8 cellular contexts compared by ENCODE assay signal in the genomic region with DNA sequence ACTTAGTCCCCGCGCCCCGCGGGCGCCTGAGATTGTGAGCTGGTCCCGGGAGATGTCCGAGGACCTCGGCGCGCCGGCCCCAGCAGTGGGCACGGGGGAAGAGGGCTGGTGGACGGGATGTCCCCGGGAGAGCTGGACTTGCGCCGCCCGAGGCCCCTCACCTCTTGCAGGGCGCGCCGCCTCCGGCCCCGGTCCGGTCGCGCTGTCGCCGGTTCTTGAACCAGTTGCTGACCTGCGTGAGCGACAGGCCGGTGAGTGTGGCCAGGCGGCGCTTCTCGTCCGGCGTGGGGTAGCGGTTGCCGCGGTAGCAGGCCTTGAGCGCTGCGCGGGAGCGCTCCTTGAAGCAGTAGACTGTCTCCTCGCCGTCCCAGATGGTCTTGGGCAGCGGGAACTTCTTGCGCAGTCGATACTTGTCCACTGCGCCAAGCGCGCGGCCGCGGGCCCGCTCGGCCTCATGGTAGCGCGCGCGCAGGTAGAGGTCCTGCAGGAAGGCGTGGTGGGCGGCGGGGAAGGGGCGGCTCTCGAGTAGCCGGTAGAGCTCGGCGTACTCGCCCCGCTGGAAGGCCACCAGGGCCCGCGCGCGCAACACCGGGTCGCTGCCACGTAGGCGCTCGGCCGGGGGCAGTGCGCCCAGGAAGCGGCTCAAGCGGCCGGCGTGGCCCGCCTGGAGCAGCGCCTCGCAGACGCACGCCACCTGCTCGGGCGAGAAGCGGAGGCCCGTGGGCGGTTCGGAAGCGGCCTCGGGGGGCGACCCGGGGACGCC. TPM values are rescaled to one million over a fixed set of nuclear protein-coding genes. Genes with fewer than 3 reads are reported as not detected.
DNase-seq lines count a peak whose midpoint lies in the region; ATAC-seq and TF ChIP-seq lines count a peak whose summit lies in the region.

No MANE protein-coding gene starts in this region.

- H3K36me3 ChIP-seq in HUES64 (ENCODE audit: insufficient read depth, low read length), result no peaks in the 10 kb centered on the region
- H3K36me3 ChIP-seq in neural progenitor cell, result no peaks in the 10 kb centered on the region

- peak; percentile 80 for DNase-seq in ELF-1 (ENCODE audit: low read depth, low spot score)
- DNase-seq in activated CD8-positive, alpha-beta memory T cell treated with anti-CD3 and anti-CD28 coated beads, Interleukin-2, amount 50 U/mL, for 48 hours, result peak; percentile 77
- peak; percentile 28 to 66 for DNase-seq in foreskin keratinocyte
- peak; percentile 83 for DNase-seq in neural progenitor cell (ENCODE audit: low spot score)
- DNase-seq in activated gamma-delta T cell treated with Interleukin-2 at 50 U/mL for 16 hours, result no peak
- no peak for DNase-seq in GF-D8 (lab: John Stamatoyannopoulos, UW)

- no peaks in the 10 kb centered on the region for H3K9me3 Mint-ChIP-seq in neural progenitor cell

- H3K4me1 ChIP-seq in HUES64 (ENCODE audit: insufficient read depth, low read length) (peaks cover 26% of the 10 kb centered on the region), foreskin keratinocyte (no peaks in the 10 kb centered on the region), neural progenitor cell (peaks cover 34% of the 10 kb centered on the region)

- peaks cover 25% of the 10 kb centered on the region for H3K79me2 ChIP-seq in neural progenitor cell (ENCODE audit: low read depth)

- H3K36me3 Mint-ChIP-seq in neural progenitor cell, result peaks cover 3% of the 10 kb centered on the region

- H4K20me1 ChIP-seq in neural progenitor cell (ENCODE audit: low read depth), result peaks cover 26% of the 10 kb centered on the region

- no peak for TF ChIP-seq CTCF in foreskin keratinocyte (conservative IDR thresholded peaks at IDR 0.05)
- no peak for TF ChIP-seq CTCF in neural progenitor cell (IDR thresholded peaks at IDR 0.05)

- peak overlapping the region; percentile 99 for H3K4me2 ChIP-seq in neural progenitor cell

- H3K27me3 ChIP-seq in HUES64 (ENCODE audit: insufficient read depth, low read length) (no peaks in the 10 kb centered on the region), foreskin keratinocyte (peaks cover 6% of the 10 kb centered on the region), neural progenitor cell (no peaks in the 10 kb centered on the region)

- no peak overlapping the region for H2AFZ ChIP-seq in neural progenitor cell (replicated peaks)

- WGBS in HUES64, result under 1% methylated on average over 100 of the region's 100 CpGs

- H3K4me3 Mint-ChIP-seq in neural progenitor cell, result peak overlapping the region; percentile 92

- H3K27me3 Mint-ChIP-seq in neural progenitor cell (ENCODE audit: insufficient read depth, low read depth), result peaks cover 15% of the 10 kb centered on the region

- H3F3A ChIP-seq in neural progenitor cell (ENCODE audit: low read depth), result peaks cover 57% of the 10 kb centered on the region

- H3K4me3 ChIP-seq in HUES64 (ENCODE audit: low read length) (peak overlapping the region; percentile 85), neural progenitor cell (peak overlapping the region; percentile 86)

- no peaks in the 10 kb centered on the region for H3K9me3 ChIP-seq in HUES64 (ENCODE audit: insufficient read depth, low read depth, low read length)
- no peaks in the 10 kb centered on the region for H3K9me3 ChIP-seq in neural progenitor cell (ENCODE audit: low read depth)

- peak overlapping the region; percentile 92 for H3K27ac Mint-ChIP-seq in neural progenitor cell

- H3K27ac ChIP-seq in HUES64 (ENCODE audit: low read depth, low read length) (peak overlapping the region; percentile 98; the same call in 1 of the 2 replicates), foreskin keratinocyte (peak overlapping the region; percentile 82), neural progenitor cell (peak overlapping the region; percentile 94)

- H3K9ac ChIP-seq in HUES64 (ENCODE audit: low read depth, low read length), result peak overlapping the region; percentile 95
- peak overlapping the region; percentile 67 for H3K9ac ChIP-seq in neural progenitor cell

- peaks cover 22% of the 10 kb centered on the region for H3K4me1 Mint-ChIP-seq in neural progenitor cell

- no peak for ATAC-seq in foreskin keratinocyte
- ATAC-seq in HG03139 (IDR thresholded peaks at IDR 0.05; ENCODE audit: unreplicated experiment), result no peak

RNA-seq across cellular contexts. Expression of a gene that starts 1.0 kb away (rescaled TPM):
- 21.2 TPM for polyA plus RNA-seq in HUES64 (2013, experiment 1 of 2)
- polyA plus RNA-seq in HUES64 (2013, experiment 2 of 2), result 21.5 TPM
- total RNA-seq in foreskin keratinocyte (5.4 and 7.8 TPM in 2 replicates), neural progenitor cell (ENCODE audit: low replicate concordance) (8.1 and 50.8 TPM in 2 replicates)
- 8.1 and 10.6 TPM in 2 replicates for polyA plus RNA-seq in foreskin keratinocyte

RNA-seq across cellular contexts. Expression of a gene that starts 14.2 kb away (rescaled TPM):
- 17.9 TPM for polyA plus RNA-seq in HUES64 (2013, experiment 1 of 2)
- polyA plus RNA-seq in HUES64 (2013, experiment 2 of 2), result 14.0 TPM
- 7.4 and 8.4 TPM in 2 replicates for total RNA-seq in foreskin keratinocyte
- polyA plus RNA-seq in foreskin keratinocyte, result 8.0 and 9.8 TPM in 2 replicates
- 5.5 and 33.2 TPM in 2 replicates for total RNA-seq in neural progenitor cell (ENCODE audit: low replicate concordance)

RNA-seq across cellular contexts. Expression of a gene that starts 24.6 kb away (rescaled TPM):
- polyA plus RNA-seq in HUES64 (2013, experiment 1 of 2), result 25.0 TPM
- 25.9 TPM for polyA plus RNA-seq in HUES64 (2013, experiment 2 of 2)
- total RNA-seq in foreskin keratinocyte (39.8 TPM in 2 replicates), neural progenitor cell (ENCODE audit: low replicate concordance) (22.8 and 50.3 TPM in 2 replicates)
- 26.4 and 27.7 TPM in 2 replicates for polyA plus RNA-seq in foreskin keratinocyte

RNA-seq across cellular contexts. Expression of a gene that starts 34.8 kb away (rescaled TPM):
- polyA plus RNA-seq in HUES64 (2013, experiment 1 of 2), result not detected
- polyA plus RNA-seq in HUES64 (2013, experiment 2 of 2), result 0.13 TPM
- total RNA-seq in foreskin keratinocyte (not detected in 2 replicates), neural progenitor cell (ENCODE audit: low replicate concordance) (0.06 TPM in 1 of 2 replicates, not detected in the other)
- polyA plus RNA-seq in foreskin keratinocyte, result not detected in 2 replicates

RNA-seq across cellular contexts. Expression of a gene that starts 37.4 kb away (rescaled TPM):
- 14.2 TPM for polyA plus RNA-seq in HUES64 (2013, experiment 1 of 2)
- 13.4 TPM for polyA plus RNA-seq in HUES64 (2013, experiment 2 of 2)
- total RNA-seq in foreskin keratinocyte (8.0 and 8.4 TPM in 2 replicates), neural progenitor cell (ENCODE audit: low replicate concordance) (7.5 and 21.3 TPM in 2 replicates)
- polyA plus RNA-seq in foreskin keratinocyte, result 5.4 and 5.6 TPM in 2 replicates

Comparison
In these comparisons a context has a peak if more than half of its experiments do, and no peak if none do; other contexts are left out.
1. DNase-seq: peak in ELF-1 (single experiment), activated CD8-positive, alpha-beta memory T cell treated with anti-CD3 and anti-CD28 coated beads, Interleukin-2, amount 50 U/mL, for 48 hours (single experiment), foreskin keratinocyte (2 of 2) and neural progenitor cell (single experiment); none in activated gamma-delta T cell treated with Interleukin-2 at 50 U/mL for 16 hours (single experiment) and GF-D8 (single experiment).
2. Peak in every context shown above with its lines, with median percentiles within 50 percentile points of each other: H3K27ac ChIP-seq.